Comparison of ENCODE assay signal across 18 cellular contexts in the genomic region with DNA sequence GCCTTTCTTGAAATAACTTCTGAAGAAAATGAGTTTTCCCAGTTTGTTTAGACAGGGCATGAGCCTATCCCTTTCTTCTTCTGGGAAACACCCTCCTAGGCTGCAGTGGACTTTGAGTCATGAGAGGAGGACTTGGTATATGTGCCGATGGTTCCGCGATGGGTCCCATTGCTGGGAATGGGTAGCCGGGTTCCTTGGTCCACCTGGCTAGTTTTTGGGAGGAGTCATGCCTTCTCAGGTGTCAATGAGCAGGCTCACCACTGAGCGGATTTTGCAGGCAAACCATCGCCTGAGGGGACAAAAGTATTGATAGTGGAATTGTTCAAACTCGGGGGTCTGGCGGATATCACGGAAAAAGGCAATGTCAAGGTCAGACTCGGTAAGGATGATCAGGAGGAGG. TPM values are rescaled to one million over a fixed set of nuclear protein-coding genes. Genes with fewer than 3 reads are reported as not detected.
DNase-seq lines count a peak whose midpoint lies in the region; ATAC-seq and TF ChIP-seq lines count a peak whose summit lies in the region.
"Had no signal": no experiment of that assay in that cellular context is flagged by ENCODE, and none has a peak within 500 bp of the region (broad histone marks: within the 10 kb centered on the region; RNA-seq: fewer than 3 reads in every experiment).

No MANE protein-coding gene starts in this region.

- peaks cover 56% of the 10 kb centered on the region for H3K4me1 ChIP-seq in left ventricle myocardium inferior

- H3K9me3 ChIP-seq in left ventricle myocardium inferior (replicated peaks) = no peaks in the 10 kb centered on the region
- H3K9me3 ChIP-seq: BLaER1, Caco-2 had no signal

- no peak overlapping the region for H3K4me3 ChIP-seq in left ventricle myocardium inferior
- H3K4me3 ChIP-seq: BLaER1, GM23248 had no signal

- no peak for ATAC-seq in HG03280 (IDR thresholded peaks at IDR 0.05; ENCODE audit: unreplicated experiment)
- ATAC-seq in GM18907 (IDR thresholded peaks at IDR 0.05; ENCODE audit: unreplicated experiment) = no peak
- ATAC-seq: CD8-positive, alpha-beta T cell; HCT116 had no signal

- peak; percentile 38 for DNase-seq in activated CD8-positive, alpha-beta memory T cell treated with anti-CD3 and anti-CD28 coated beads for 24 hours
- no peak for DNase-seq in activated CD8-positive, alpha-beta memory T cell treated with anti-CD3 and anti-CD28 coated beads, Interleukin-2, amount 50 U/mL, for 4 hours
- DNase-seq in left ventricle myocardium inferior (no peak), cardiac septum (ENCODE audit: low spot score) (no peak), mesenteric fat pad (ENCODE audit: low spot score) (peak; percentile 75)
- DNase-seq: Caco-2; CD4-positive, CD25-positive, alpha-beta regulatory T cell; CD8-positive, alpha-beta T cell; DMS153; DND-41; GM23248; H9 had no signal

- H3K36me3 ChIP-seq in left ventricle myocardium inferior = peaks cover 41% of the 10 kb centered on the region

- peak overlapping the region; percentile 37 for H3K27ac ChIP-seq in left ventricle myocardium inferior (replicated peaks)
- H3K27ac ChIP-seq: 22Rv1, BLaER1, C4-2B, GM23248 had no signal

- H3K27me3 ChIP-seq in left ventricle myocardium inferior (ENCODE audit: low read depth) = no peaks in the 10 kb centered on the region
- H3K27me3 ChIP-seq: BLaER1 had no signal

- intact Hi-C loops in left ventricle myocardium inferior (cut with micrococcal nuclease) = no loop called here
- intact Hi-C loops in cardiac septum (cut with DNase I) = loop anchor here (5.0 kb wide), 1 partner anchor 194 kb away; no protein-coding TSS in a partner anchor

- no peak for TF ChIP-seq CTCF in left ventricle myocardium inferior (IDR thresholded peaks at IDR 0.05; ENCODE audit: borderline replicate concordance)

RNA-seq across cellular contexts. Expression of a gene that starts 46.8 kb away (rescaled TPM):
- total RNA-seq in left ventricle myocardium inferior (1.8 TPM), cardiac septum (0.97 TPM), mesenteric fat pad (2.2 TPM)

RNA-seq across cellular contexts. Expression of a gene that starts 49.2 kb away (rescaled TPM):
- total RNA-seq in left ventricle myocardium inferior (20.4 TPM), cardiac septum (19.8 TPM), mesenteric fat pad (17.9 TPM)

Comparison
In these comparisons a context has a peak if more than half of its experiments do, and no peak if none do; other contexts are left out.
1. DNase-seq: peak in activated CD8-positive, alpha-beta memory T cell treated with anti-CD3 and anti-CD28 coated beads for 24 hours (single experiment) and mesenteric fat pad (single experiment); none in activated CD8-positive, alpha-beta memory T cell treated with anti-CD3 and anti-CD28 coated beads, Interleukin-2, amount 50 U/mL, for 4 hours (single experiment), left ventricle myocardium inferior (single experiment) and cardiac septum (single experiment).